Comparison of ENCODE assay signal across 8 cellular contexts in the genomic region with DNA sequence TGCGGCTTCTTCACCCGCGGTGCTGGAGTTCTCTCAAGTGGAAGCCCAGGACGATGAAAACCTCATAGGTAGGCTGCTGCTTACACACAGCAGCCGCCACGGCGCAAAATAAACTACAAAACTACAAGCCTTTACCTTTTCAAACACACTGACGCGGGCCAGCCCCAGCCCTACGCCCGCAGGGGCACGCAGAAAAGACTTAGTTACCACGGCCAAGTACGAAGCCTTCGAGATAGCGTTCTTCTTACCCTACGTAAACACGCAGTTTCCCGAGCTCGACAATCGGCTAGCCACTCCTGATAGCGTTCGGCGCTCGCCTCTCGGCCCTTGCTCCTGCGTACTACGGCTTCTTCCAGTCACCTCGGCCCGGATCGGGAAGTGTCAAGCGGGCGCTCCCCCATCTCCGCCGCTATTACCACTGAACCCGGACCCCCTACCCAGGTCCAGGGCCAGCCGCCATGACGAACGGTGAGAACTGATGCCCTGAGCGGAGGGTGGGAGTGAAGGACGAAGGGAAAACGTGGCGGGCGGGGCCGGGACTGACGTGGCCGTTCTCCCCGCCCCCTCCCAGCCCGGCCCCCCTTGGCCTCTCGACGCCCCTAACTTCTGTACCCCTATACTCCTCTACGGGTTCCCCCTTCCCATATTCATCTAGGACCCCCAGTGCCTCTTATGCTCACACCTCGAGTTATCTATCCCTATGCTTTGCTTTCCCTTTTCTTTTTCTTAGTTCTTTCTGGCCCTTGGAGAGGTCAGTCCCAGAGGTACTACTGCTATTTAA. TPM values are rescaled to one million over a fixed set of nuclear protein-coding genes. Genes with fewer than 3 reads are reported as not detected.
DNase-seq lines count a peak whose midpoint lies in the region; ATAC-seq lines count a peak whose summit lies in the region.

A gene (plus strand): TSS at position 350 of the 781 bp plus-strand sequence. CDS start 109 bp downstream, at position 459.

- H3K27ac Mint-ChIP-seq in activated CD8-positive, alpha-beta memory T cell treated with anti-CD3 and anti-CD28 coated beads, Interleukin-2, amount 10 ng/mL, durations not matched to agents 7 days and 5 days = peak within 1 kb of the TSS; percentile 97

- peak within 1 kb of the TSS; percentile 98 for H3K4me3 Mint-ChIP-seq in activated CD8-positive, alpha-beta memory T cell treated with anti-CD3 and anti-CD28 coated beads, Interleukin-2, amount 10 ng/mL, durations not matched to agents 7 days and 5 days

- CTCF ChIA-PET in activated CD8-positive, alpha-beta memory T cell treated with anti-CD3 and anti-CD28 coated beads, Interleukin-2, amount 10 ng/mL, durations not matched to agents 7 days and 5 days (lab: Charles Lee) = interaction anchor here (1.5 to 3.0 kb wide), 5 partner anchors 9 to 398 kb away, joined by 4 to 33 read pairs (median 14); a partner anchor contains a TSS

- H3K36me3 ChIP-seq in HUES48 (ENCODE audit: control insufficient read depth, insufficient read depth, low read length) (peaks cover 14% of the 10 kb centered on the region), NT2/D1 (ENCODE audit: insufficient read depth, insufficient read length, low read length) (peaks cover 18% of the 10 kb centered on the region), endocrine pancreas (ENCODE audit: control insufficient read depth, insufficient read depth, low read length) (no peaks in the 10 kb centered on the region)

- H3K27ac ChIP-seq in HUES48 (ENCODE audit: low read depth, low read length) = peak within 1 kb of the TSS; percentile 91

- peak within 1 kb of the TSS; percentile 73 for H3K9ac ChIP-seq in HUES48 (ENCODE audit: low read depth, low read length)
- H3K9ac ChIP-seq in NT2/D1 (ENCODE audit: insufficient read length, low read depth) = peak within 1 kb of the TSS; percentile 82
- peak within 1 kb of the TSS; percentile 96 for H3K9ac ChIP-seq in endocrine pancreas (ENCODE audit: control insufficient read depth, insufficient read depth, low read length)

- H3K4me3 ChIP-seq in HUES48 (ENCODE audit: low read depth, low read length) (peak within 1 kb of the TSS; percentile 92), NT2/D1 (ENCODE audit: insufficient read length, low read depth) (peak within 1 kb of the TSS; percentile 77), endocrine pancreas (ENCODE audit: control insufficient read depth, insufficient read depth, low read length) (peak within 1 kb of the TSS; percentile 93)

- H3K27me3 ChIP-seq in HUES48 (ENCODE audit: control insufficient read depth, insufficient read depth, low read length) (no peaks in the 10 kb centered on the region), NT2/D1 (ENCODE audit: insufficient read depth, insufficient read length) (no peaks in the 10 kb centered on the region), endocrine pancreas (ENCODE audit: control insufficient read depth, insufficient read depth, low read length) (no peaks in the 10 kb centered on the region)

- peaks cover 7% of the 10 kb centered on the region for H3K4me1 ChIP-seq in HUES48 (ENCODE audit: control insufficient read depth, insufficient read depth, low read length)
- H3K4me1 ChIP-seq in NT2/D1 (ENCODE audit: insufficient read depth, insufficient read length) = no peaks in the 10 kb centered on the region
- peaks cover 7% of the 10 kb centered on the region for H3K4me1 ChIP-seq in endocrine pancreas (ENCODE audit: control insufficient read depth, insufficient read depth, low read length)

- H3K36me3 Mint-ChIP-seq in activated CD8-positive, alpha-beta memory T cell treated with anti-CD3 and anti-CD28 coated beads, Interleukin-2, amount 10 ng/mL, durations not matched to agents 7 days and 5 days = peaks cover 19% of the 10 kb centered on the region

- no peaks in the 10 kb centered on the region for H3K27me3 Mint-ChIP-seq in activated CD8-positive, alpha-beta memory T cell treated with anti-CD3 and anti-CD28 coated beads, Interleukin-2, amount 10 ng/mL, durations not matched to agents 7 days and 5 days

- no peaks in the 10 kb centered on the region for H3K9me3 Mint-ChIP-seq in activated CD8-positive, alpha-beta memory T cell treated with anti-CD3 and anti-CD28 coated beads, Interleukin-2, amount 10 ng/mL, durations not matched to agents 7 days and 5 days (ENCODE audit: low read depth)

- H3K9me3 ChIP-seq in HUES48 (ENCODE audit: control insufficient read depth, insufficient read depth, low read length) = no peaks in the 10 kb centered on the region
- no peaks in the 10 kb centered on the region for H3K9me3 ChIP-seq in NT2/D1 (ENCODE audit: insufficient read depth, low read length)
- no peaks in the 10 kb centered on the region for H3K9me3 ChIP-seq in endocrine pancreas (ENCODE audit: control insufficient read depth, low read length)

- peak; percentile 87 for DNase-seq in COR-L47 (lab: John Stamatoyannopoulos, UW)
- peak; percentile 91 for DNase-seq in NT2/D1 (ENCODE audit: low read depth, low spot score)
- DNase-seq in activated CD8-positive, alpha-beta memory T cell treated with anti-CD3 and anti-CD28 coated beads, Interleukin-2, amount 10 ng/mL, durations not matched to agents 7 days and 5 days = peak; percentile 95
- peak; percentile 94 for DNase-seq in mesenteric fat pad (ENCODE audit: low spot score)
- DNase-seq in stimulated activated CD8-positive, alpha-beta memory T cell treated with anti-CD3 and anti-CD28 coated beads, Interleukin-15, amount 100 ng/mL, for 1 hour (ENCODE audit: low read depth) = peak; percentile 81

- peak; percentile 92 for ATAC-seq in GM21390 (IDR thresholded peaks at IDR 0.05; ENCODE audit: unreplicated experiment)
- peak; percentile 96 for ATAC-seq in activated CD8-positive, alpha-beta memory T cell treated with anti-CD3 and anti-CD28 coated beads, Interleukin-2, amount 10 ng/mL, durations not matched to agents 7 days and 5 days

- H3K4me1 Mint-ChIP-seq in activated CD8-positive, alpha-beta memory T cell treated with anti-CD3 and anti-CD28 coated beads, Interleukin-2, amount 10 ng/mL, durations not matched to agents 7 days and 5 days = peaks cover 29% of the 10 kb centered on the region

RNA-seq across cellular contexts. Expression of the gene that starts here (rescaled TPM):
- 10 to 100 TPM; 21.8 to 27.0 TPM for total RNA-seq in activated CD8-positive, alpha-beta memory T cell treated with anti-CD3 and anti-CD28 coated beads, Interleukin-2, amount 10 ng/mL, durations not matched to agents 7 days and 5 days
- total RNA-seq in mesenteric fat pad = 41.0 TPM

Comparison
In these comparisons a context has a peak if more than half of its experiments do, and no peak if none do; other contexts are left out.
1. Peak in every context shown above with its lines: DNase-seq, ATAC-seq, H3K4me3 ChIP-seq and H3K27ac ChIP-seq.